Comparison of ENCODE assay signal across 24 cellular contexts in genomic region chr3:194766845-194767244, GRCh38.
DNase-seq lines count a peak whose midpoint lies in the region; ATAC-seq and FAIRE-seq lines count a peak whose summit lies in the region.
"Had no signal": no experiment of that assay in that cellular context is flagged by ENCODE, and none has a peak within 500 bp of the region (broad histone marks: within the 10 kb centered on the region; RNA-seq: fewer than 3 reads in every experiment).

No MANE protein-coding gene starts in this region.

- peaks cover 11% of the 10 kb centered on the region for H3K27me3 Mint-ChIP-seq in activated T-cell treated with anti-CD3 and anti-CD28 coated beads, Interleukin-2, amount 50 U/mL, for 72 hours (ENCODE audit: low read depth)
- H3K27me3 Mint-ChIP-seq in central memory CD8-positive, alpha-beta T cell: peaks cover 22% of the 10 kb centered on the region

- no peaks in the 10 kb centered on the region for H3K9me3 Mint-ChIP-seq in activated T-cell treated with anti-CD3 and anti-CD28 coated beads, Interleukin-2, amount 50 U/mL, for 72 hours
- no peaks in the 10 kb centered on the region for H3K9me3 Mint-ChIP-seq in central memory CD8-positive, alpha-beta T cell
- H3K9me3 Mint-ChIP-seq: mesothelial cell of epicardium, type B pancreatic cell had no signal

- H3K36me3 Mint-ChIP-seq in activated T-cell treated with anti-CD3 and anti-CD28 coated beads, Interleukin-2, amount 50 U/mL, for 72 hours (ENCODE audit: insufficient read depth in 2 of 2): no peaks in the 10 kb centered on the region
- H3K36me3 Mint-ChIP-seq in central memory CD8-positive, alpha-beta T cell (ENCODE audit: insufficient read depth): peaks cover 2% of the 10 kb centered on the region
- H3K36me3 Mint-ChIP-seq: mesothelial cell of epicardium, type B pancreatic cell had no signal

- DNase-seq in activated T-cell treated with anti-CD3 and anti-CD28 coated beads, Interleukin-2, amount 50 U/mL, for 72 hours: no peak
- DNase-seq in activated T-cell treated with anti-CD3 and anti-CD28 coated beads, Interleukin-2, amount 50 U/mL, for 1 hour: no peak
- DNase-seq in NOMO-1 treated with DMSO at 0.1 percent for 48 hours (lab: John Stamatoyannopoulos, UW; ENCODE audit: unreplicated experiment) (peak; percentile 91), urothelium cell line (ENCODE audit: low spot score) (no peak), DMS153 (lab: John Stamatoyannopoulos, UW) (no peak)
- no peak for DNase-seq in central memory CD8-positive, alpha-beta T cell (ENCODE audit: low spot score in 2 of 2)
- no peak for DNase-seq in central memory CD4-positive, alpha-beta T cell
- DNase-seq: activated CD4-positive, alpha-beta T cell treated with anti-CD3 and anti-CD28 coated beads for 4 hours; brain microvascular endothelial cell; dermis blood vessel endothelial cell; GDM1; heart left ventricle; left lung; NCI-H187; NCI-H2227 treated with DMSO at 0.1 percent for 48 hours; NCI-H82; psoas muscle; small intestine; stimulated activated CD4-positive, alpha-beta T cell treated with anti-CD3 and anti-CD28 coated beads, Interleukin-4, amount 100 ng/mL, for 1 hour had no signal

- no peak for FAIRE-seq in urothelium cell line (lab: Jason Lieb, UNC)
- FAIRE-seq: A549, GM12878, small intestine had no signal

- peaks cover 35% of the 10 kb centered on the region for H3K4me1 Mint-ChIP-seq in activated T-cell treated with anti-CD3 and anti-CD28 coated beads, Interleukin-2, amount 50 U/mL, for 72 hours (ENCODE audit: low read depth)
- H3K4me1 Mint-ChIP-seq in central memory CD8-positive, alpha-beta T cell: peaks cover 28% of the 10 kb centered on the region

- H3K4me3 Mint-ChIP-seq in activated T-cell treated with anti-CD3 and anti-CD28 coated beads, Interleukin-2, amount 50 U/mL, for 72 hours: no peak overlapping the region
- peak overlapping the region; percentile 10 for H3K4me3 Mint-ChIP-seq in central memory CD8-positive, alpha-beta T cell
- H3K4me3 Mint-ChIP-seq: mesothelial cell of epicardium, type B pancreatic cell had no signal

- ATAC-seq in activated T-cell treated with anti-CD3 and anti-CD28 coated beads, Interleukin-2, amount 50 U/mL, for 72 hours (replicated peaks in 1 of 2): no peak
- no peak for ATAC-seq in central memory CD8-positive, alpha-beta T cell (replicated peaks; ENCODE audit: extremely low read depth, poor library complexity, severe bottlenecking)
- no peak for ATAC-seq in HG02588 (IDR thresholded peaks at IDR 0.05; ENCODE audit: unreplicated experiment)
- ATAC-seq: A549, GM12878, heart left ventricle, left lung, psoas muscle had no signal

- peak overlapping the region; percentile 25 for H3K27ac Mint-ChIP-seq in activated T-cell treated with anti-CD3 and anti-CD28 coated beads, Interleukin-2, amount 50 U/mL, for 72 hours
- H3K27ac Mint-ChIP-seq in central memory CD8-positive, alpha-beta T cell (ENCODE audit: low read depth): no peak overlapping the region
- H3K27ac Mint-ChIP-seq: mesothelial cell of epicardium, type B pancreatic cell had no signal
